26 cellular contexts compared by ENCODE assay signal in genomic region chr4:150037251-150037856, GRCh38.
"Had no signal": no experiment of that assay in that cellular context is flagged by ENCODE, and none has a peak within 500 bp of the region (broad histone marks: within the 10 kb centered on the region; RNA-seq: fewer than 3 reads in every experiment).

No MANE protein-coding gene starts in this region.

- H3K27ac Mint-ChIP-seq: mesothelial cell of epicardium; naive thymus-derived CD4-positive, alpha-beta T cell; natural killer cell treated with Interleukin-12 subunit alpha and Interleukin-12 subunit beta and Interleukin-15 and Interleukin-18, amount 100 ng/mL, for 72 hours; progenitor cell of endocrine pancreas; stimulated activated effector memory CD8-positive, alpha-beta T cell treated with anti-CD3 and anti-CD28 coated beads, Interleukin-12 subunit alpha, Interleukin-12 subunit beta, amount 100 ng/mL, for 72 hours; stimulated activated naive CD8-positive, alpha-beta T cell treated with anti-CD3 and anti-CD28 coated beads, Interleukin-15, Interleukin-2, amounts not matched to agents 100 ng/mL and 50 ng/mL, for 24 hours had no signal

- H3K36me3 ChIP-seq: left lung, lower lobe of right lung, ovary, right atrium auricular region, suprapubic skin, thoracic aorta, tibial artery, upper lobe of right lung had no signal

- H3K9me3 ChIP-seq: left lung, lower lobe of right lung, ovary, right atrium auricular region, suprapubic skin, thoracic aorta, tibial artery, upper lobe of right lung had no signal

- H3K9me3 Mint-ChIP-seq: stimulated activated effector memory CD8-positive, alpha-beta T cell treated with anti-CD3 and anti-CD28 coated beads, Interleukin-12 subunit alpha, Interleukin-12 subunit beta, amount 100 ng/mL, for 72 hours; stimulated activated naive CD8-positive, alpha-beta T cell treated with anti-CD3 and anti-CD28 coated beads, Interleukin-15, Interleukin-2, amounts not matched to agents 100 ng/mL and 50 ng/mL, for 24 hours had no signal

- DNase-seq: hippocampal formation; kidney; left colon; left lung; lower lobe of right lung; mesendoderm; naive thymus-derived CD4-positive, alpha-beta T cell; ovary; stimulated activated CD4-positive, alpha-beta T cell treated with anti-CD3 and anti-CD28 coated beads, Interleukin-12 subunit alpha, Interleukin-12 subunit beta, amount 100 ng/mL, for 4 hours; stimulated activated CD4-positive, alpha-beta T cell treated with anti-CD3 and anti-CD28 coated beads, Interleukin-15, amount 100 ng/mL, for 24 hours; stimulated activated CD4-positive, alpha-beta T cell treated with anti-CD3 and anti-CD28 coated beads, Interleukin-4, amount 100 ng/mL, for 24 hours; stimulated activated naive CD4-positive, alpha-beta T cell; tibial artery; trophoblast cell; upper lobe of right lung had no signal

- H3K27me3 ChIP-seq: left lung, ovary, right atrium auricular region, suprapubic skin, tibial artery had no signal

- H3K27ac ChIP-seq: left lung, lower lobe of right lung, ovary, right atrium auricular region, skin epidermis, suprapubic skin, thoracic aorta, tibial artery, upper lobe of right lung had no signal

- FAIRE-seq: kidney, urothelium cell line had no signal

- H3K4me3 Mint-ChIP-seq: mesothelial cell of epicardium; naive thymus-derived CD4-positive, alpha-beta T cell; natural killer cell treated with Interleukin-12 subunit alpha and Interleukin-12 subunit beta and Interleukin-15 and Interleukin-18, amount 100 ng/mL, for 72 hours; stimulated activated effector memory CD8-positive, alpha-beta T cell treated with anti-CD3 and anti-CD28 coated beads, Interleukin-12 subunit alpha, Interleukin-12 subunit beta, amount 100 ng/mL, for 72 hours; stimulated activated naive CD8-positive, alpha-beta T cell treated with anti-CD3 and anti-CD28 coated beads, Interleukin-15, Interleukin-2, amounts not matched to agents 100 ng/mL and 50 ng/mL, for 24 hours had no signal

- H3K4me1 ChIP-seq: left lung, lower lobe of right lung, right atrium auricular region, suprapubic skin, tibial artery, upper lobe of right lung had no signal

- H3K4me1 Mint-ChIP-seq: naive thymus-derived CD4-positive, alpha-beta T cell; stimulated activated effector memory CD8-positive, alpha-beta T cell treated with anti-CD3 and anti-CD28 coated beads, Interleukin-12 subunit alpha, Interleukin-12 subunit beta, amount 100 ng/mL, for 72 hours had no signal

- ATAC-seq: left colon; left lung; lower lobe of right lung; naive thymus-derived CD4-positive, alpha-beta T cell; natural killer cell treated with Interleukin-12 subunit alpha and Interleukin-12 subunit beta and Interleukin-15 and Interleukin-18, amount 100 ng/mL, for 72 hours; sciatic nerve; stimulated activated effector memory CD8-positive, alpha-beta T cell treated with anti-CD3 and anti-CD28 coated beads, Interleukin-12 subunit alpha, Interleukin-12 subunit beta, amount 100 ng/mL, for 72 hours; upper lobe of right lung had no signal

- H3K4me3 ChIP-seq: left lung, lower lobe of right lung, ovary, right atrium auricular region, skin epidermis, suprapubic skin, thoracic aorta, tibial artery, upper lobe of right lung had no signal

- H3K36me3 Mint-ChIP-seq: naive thymus-derived CD4-positive, alpha-beta T cell; natural killer cell treated with Interleukin-12 subunit alpha and Interleukin-12 subunit beta and Interleukin-15 and Interleukin-18, amount 100 ng/mL, for 72 hours; stimulated activated effector memory CD8-positive, alpha-beta T cell treated with anti-CD3 and anti-CD28 coated beads, Interleukin-12 subunit alpha, Interleukin-12 subunit beta, amount 100 ng/mL, for 72 hours had no signal
